In genomic region chr4:52015366-52015765, GRCh38 we compare ENCODE assay signal across 11 cellular contexts. TPM values are rescaled to one million over a fixed set of nuclear protein-coding genes. Genes with fewer than 3 reads are reported as not detected.
DNase-seq lines count a peak whose midpoint lies in the region; ATAC-seq, FAIRE-seq and TF ChIP-seq lines count a peak whose summit lies in the region.
"Had no signal": no experiment of that assay in that cellular context is flagged by ENCODE, and none has a peak within 500 bp of the region (broad histone marks: within the 10 kb centered on the region; RNA-seq: fewer than 3 reads in every experiment).

No MANE protein-coding gene starts in this region.

- H3K27ac ChIP-seq in GM23338 (ENCODE audit: low read depth), result no peak overlapping the region
- no peak overlapping the region for H3K27ac ChIP-seq in K562 (ENCODE audit: extremely low read depth, low read depth, low read length)
- peak overlapping the region; percentile 37 for H3K27ac ChIP-seq in muscle layer of duodenum (ENCODE audit: low read length)
- H3K27ac ChIP-seq in gastrocnemius medialis, result no peak overlapping the region
- H3K27ac ChIP-seq in colonic mucosa, result no peak overlapping the region
- H3K27ac ChIP-seq: breast epithelium, parathyroid adenoma had no signal

- no peak for TF ChIP-seq POLR2A in K562 (conservative IDR thresholded peaks at IDR 0.05)
- no peak for TF ChIP-seq POLR2A in gastrocnemius medialis (IDR thresholded peaks at IDR 0.05)

- H3K4me3 ChIP-seq in GM23338, result no peak overlapping the region
- H3K4me3 ChIP-seq in K562, result no peak overlapping the region
- H3K4me3 ChIP-seq in muscle layer of duodenum (ENCODE audit: low read depth in 1 of 2, low read length in 2 of 2), result no peak overlapping the region
- no peak overlapping the region for H3K4me3 ChIP-seq in gastrocnemius medialis
- H3K4me3 ChIP-seq in colonic mucosa, result no peak overlapping the region
- H3K4me3 ChIP-seq: breast epithelium had no signal

- H3K9me3 ChIP-seq in K562 (replicated peaks; ENCODE audit: control insufficient read depth, insufficient read depth, low read depth, low read length) (no peaks in the 10 kb centered on the region), muscle layer of duodenum (ENCODE audit: control insufficient read depth in 1 of 2, low read length in 2 of 2) (no peaks in the 10 kb centered on the region), gastrocnemius medialis (no peaks in the 10 kb centered on the region), colonic mucosa (no peaks in the 10 kb centered on the region)
- H3K9me3 ChIP-seq: breast epithelium had no signal

- WGBS in K562 (ENCODE audit: insufficient coverage, low coverage, missing lambda C conversion rate), result 0% methylated on average over 7 of the region's 7 CpGs

- H3K9me3 Mint-ChIP-seq in GM23338, result no peaks in the 10 kb centered on the region

- H3K9me2 ChIP-seq in GM23338 (ENCODE audit: insufficient read depth), result no peaks in the 10 kb centered on the region

- in situ Hi-C loops in K562 (cut with MboI), result no loop called here
- in situ Hi-C loops in gastrocnemius medialis (cut with MboI; ENCODE audit: low sequenced_read_pairs in 4 of 4), result loop anchor here in 2 of 4 donors (10.0 to 25.0 kb wide), 2 partner anchors 103 to 121 kb away; no protein-coding TSS in a partner anchor

- TF ChIP-seq CTCF in GM23338 (conservative IDR thresholded peaks at IDR 0.05; ENCODE audit: low read depth in 2 of 2) (peak; percentile 53 to 57), K562 (IDR thresholded peaks at IDR 0.05 in 2 of 3, conservative IDR thresholded peaks at IDR 0.05 in 1 of 3; ENCODE audit: insufficient read depth in 2 of 3, low read depth in 1 of 3, low read length in 3 of 3) (peak in 1 of 3 experiments; percentile 25; a peak in 1 of 6 replicates), gastrocnemius medialis (IDR thresholded peaks at IDR 0.05 in 4 of 5, conservative IDR thresholded peaks at IDR 0.05 in 1 of 5) (no peak), colonic mucosa (IDR thresholded peaks at IDR 0.05) (no peak)

- no peaks in the 10 kb centered on the region for H3K4me1 ChIP-seq in GM23338 (ENCODE audit: insufficient read depth)
- H3K4me1 ChIP-seq in K562 (replicated peaks in 1 of 2; ENCODE audit: control insufficient read depth in 2 of 2, insufficient read depth in 2 of 2, low read length in 2 of 2), result no peaks in the 10 kb centered on the region; a peak in 1 of 5 replicates
- H3K4me1 ChIP-seq in muscle layer of duodenum (ENCODE audit: control insufficient read depth in 1 of 2, insufficient read depth in 2 of 2, low read length in 2 of 2), result no peaks in the 10 kb centered on the region
- no peaks in the 10 kb centered on the region for H3K4me1 ChIP-seq in gastrocnemius medialis
- H3K4me1 ChIP-seq in colonic mucosa, result no peaks in the 10 kb centered on the region
- H3K4me1 ChIP-seq: breast epithelium, parathyroid adenoma had no signal

- intact Hi-C loops in K562 (cut with micrococcal nuclease), result no loop called here
- intact Hi-C loops in gastrocnemius medialis (cut with DNase I; ENCODE audit: low total_unique reads), result no loop called here
- intact Hi-C loops in colonic mucosa (cut with DNase I), result no loop called here

- H3K9ac ChIP-seq in K562 (ENCODE audit: insufficient read depth in 1 of 2, low read depth in 2 of 2, low read length in 2 of 2), result no peak overlapping the region
- no peak overlapping the region for H3K9ac ChIP-seq in colonic mucosa (ENCODE audit: low read depth in 2 of 2, low read length in 2 of 2)
- H3K9ac ChIP-seq: parathyroid adenoma had no signal

- TF ChIP-seq EP300 in K562 (IDR thresholded peaks at IDR 0.05; ENCODE audit: low read length), result no peak

- no peaks in the 10 kb centered on the region for H3K27me3 ChIP-seq in GM23338 (ENCODE audit: insufficient read depth)
- H3K27me3 ChIP-seq in K562 (ENCODE audit: control insufficient read depth in 2 of 2, insufficient read depth in 2 of 2, low read length in 2 of 2), result no peaks in the 10 kb centered on the region
- no peaks in the 10 kb centered on the region for H3K27me3 ChIP-seq in muscle layer of duodenum (ENCODE audit: low read depth, low read length)
- H3K27me3 ChIP-seq in gastrocnemius medialis, result no peaks in the 10 kb centered on the region
- H3K27me3 ChIP-seq in colonic mucosa, result no peaks in the 10 kb centered on the region
- H3K27me3 ChIP-seq: breast epithelium had no signal

- H3K27ac Mint-ChIP-seq in GM23338, result peak overlapping the region; percentile 56; the same call in 1 of the 2 replicates
- H3K27ac Mint-ChIP-seq: activated CD8-positive, alpha-beta memory T cell treated with anti-CD3 and anti-CD28 coated beads, Interleukin-2, amount 10 ng/mL, durations not matched to agents 7 days and 5 days had no signal

- no peaks in the 10 kb centered on the region for H3K9me1 ChIP-seq in K562 (ENCODE audit: control insufficient read depth, insufficient read depth, low read length)

- peak overlapping the region; percentile 61; the same call in 1 of the 2 replicates for H2AFZ ChIP-seq in GM23338
- no peak overlapping the region for H2AFZ ChIP-seq in K562 (ENCODE audit: low read depth, low read length)
- H2AFZ ChIP-seq: parathyroid adenoma had no signal

- POLR2A ChIA-PET in K562 (lab: Yijun Ruan, JAX), result no interaction called here

- H3K4me1 Mint-ChIP-seq in GM23338, result peaks cover 5% of the 10 kb centered on the region; the same call in 2 of the 3 replicates

- DNase-seq in GM23338 (ENCODE audit: low spot score) (peak; percentile 55), NCI-H524 treated with DMSO at 0.1 percent for 48 hours (lab: John Stamatoyannopoulos, UW) (peak; percentile 37), K562 (ENCODE audit: extremely low read depth in 1 of 4, low spot score in 3 of 4) (peak in 1 of 4 experiments; percentile 14), gastrocnemius medialis (no peak), colonic mucosa (no peak), HUDEP-2 (lab: John Stamatoyannopoulos, UW; ENCODE audit: unreplicated experiment in 76 of 76) (no peak), midbrain (lab: John Stamatoyannopoulos, UW) (no peak)
- DNase-seq: activated CD8-positive, alpha-beta memory T cell treated with anti-CD3 and anti-CD28 coated beads, Interleukin-2, amount 10 ng/mL, durations not matched to agents 7 days and 5 days had no signal

- no peaks in the 10 kb centered on the region for H3F3A ChIP-seq in GM23338 (replicated peaks; ENCODE audit: low read depth)

- H3K4me3 Mint-ChIP-seq in GM23338, result no peak overlapping the region
- H3K4me3 Mint-ChIP-seq: activated CD8-positive, alpha-beta memory T cell treated with anti-CD3 and anti-CD28 coated beads, Interleukin-2, amount 10 ng/mL, durations not matched to agents 7 days and 5 days had no signal

- ATAC-seq in GM23338 (peak; percentile 70), K562 (peak; percentile 59; the same call in 2 of the 3 replicates), gastrocnemius medialis (no peak)
- ATAC-seq: activated CD8-positive, alpha-beta memory T cell treated with anti-CD3 and anti-CD28 coated beads, Interleukin-2, amount 10 ng/mL, durations not matched to agents 7 days and 5 days had no signal

- no peaks in the 10 kb centered on the region for H3K79me2 ChIP-seq in GM23338 (replicated peaks; ENCODE audit: insufficient read depth)
- no peaks in the 10 kb centered on the region for H3K79me2 ChIP-seq in K562 (ENCODE audit: control insufficient read depth, insufficient read depth, low read length)
- H3K79me2 ChIP-seq: parathyroid adenoma had no signal

- no peak for FAIRE-seq in K562 (lab: Jason Lieb, UNC)

- H3K27me3 Mint-ChIP-seq in GM23338 (ENCODE audit: insufficient read depth, low read depth, poor library complexity), result no peaks in the 10 kb centered on the region
- H3K27me3 Mint-ChIP-seq: activated CD8-positive, alpha-beta memory T cell treated with anti-CD3 and anti-CD28 coated beads, Interleukin-2, amount 10 ng/mL, durations not matched to agents 7 days and 5 days had no signal

- TF ChIP-seq RAD21 in K562 (CRISPR knock-in tag; conservative IDR thresholded peaks at IDR 0.05 in 1 of 2, IDR thresholded peaks at IDR 0.05 in 1 of 2), result peak; percentile 18 to 29; a peak in 1 of 4 replicates

- CTCF ChIA-PET in K562 (lab: Yijun Ruan, JAX; ENCODE audit: low intra/inter-chr PET ratio), result interaction anchor here (1.7 kb wide), 1 partner anchor 184 kb away, joined by 9 read pairs; no protein-coding TSS in a partner anchor

- H4K20me1 ChIP-seq in GM23338 (replicated peaks; ENCODE audit: insufficient read depth) (no peaks in the 10 kb centered on the region), K562 (replicated peaks; ENCODE audit: control insufficient read depth, insufficient read depth, low read length) (no peaks in the 10 kb centered on the region)

- no TSS peak for BruUV-seq in K562 (replicated peaks; lab: Mats Ljungman, UMichigan)

- H3K4me2 ChIP-seq in GM23338, result no peak overlapping the region
- H3K4me2 ChIP-seq in K562 (ENCODE audit: insufficient read depth, low read length), result no peak overlapping the region

- H3K36me3 ChIP-seq in GM23338 (ENCODE audit: insufficient read depth), result no peaks in the 10 kb centered on the region
- no peaks in the 10 kb centered on the region for H3K36me3 ChIP-seq in K562 (ENCODE audit: control insufficient read depth, insufficient read depth, low read length)
- H3K36me3 ChIP-seq in muscle layer of duodenum (ENCODE audit: control insufficient read depth in 1 of 2, insufficient read depth in 2 of 2, low read length in 2 of 2), result peaks cover 0 to 7% of the 10 kb centered on the region in 2 donors
- H3K36me3 ChIP-seq in gastrocnemius medialis, result peaks cover 0 to 34% of the 10 kb centered on the region in 2 donors
- H3K36me3 ChIP-seq in colonic mucosa, result no peaks in the 10 kb centered on the region
- H3K36me3 ChIP-seq: breast epithelium had no signal

- no peaks in the 10 kb centered on the region for H3K36me3 Mint-ChIP-seq in GM23338 (ENCODE audit: low read depth)

RNA-seq across cellular contexts. Expression of gene LRRC66, which starts 4.8 kb away (rescaled TPM):
- 0.08 and 0.24 TPM in 2 replicates for total RNA-seq in GM23338 (2014; rRNA removed; shearing (Covaris generic))
- polyA plus RNA-seq in GM23338 (2016; fragmentation: Nextera tagmentation; extraction: Ambion mirVana) (0.09 TPM in 1 of 2 replicates, not detected in the other), K562 (2011; rRNA removed) (not detected in 2 replicates), K562 (2014; fragmentation: Illumina TruSeq; extraction: Trizol) (not detected in 2 replicates), K562 (2014; fragmentation: Nextera tagmentation; extraction: Ambion mirVana) (not detected), K562 (2014; rRNA removed) (not detected in 2 replicates)
- total RNA-seq in K562 (2011; cell fraction: chromatin; rRNA removed; ENCODE audit: low replicate concordance), result not detected in 2 replicates
- total RNA-seq in K562 (2011; cell fraction: nucleolus; rRNA removed), result not detected in 2 replicates
- not detected in 2 replicates for total RNA-seq in K562 (2011; cell fraction: nucleoplasm; rRNA removed)
- total RNA-seq in K562 (2014; rRNA removed) (not detected in 2 replicates), K562 (2014; rRNA removed; fragmentation: Illumina TruSeq; extraction: Trizol) (not detected in 2 replicates), K562 (2015; rRNA removed; fragmentation: Illumina TruSeq; extraction: Trizol) (not detected in 2 replicates), K562 (2021) (not detected in 2 replicates), gastrocnemius medialis (1 to 10 TPM in 2 of 4 donors, under 1 TPM in 2; 0.33 to 3.3 (median 1.1) TPM), colonic mucosa (1 to 10 TPM; 6.1 to 8.5 TPM)
- polyA plus RNA-seq in K562 (2011; cell fraction: cytosol; rRNA removed), result not detected in 2 replicates
- polyA plus RNA-seq in K562 (2011; cell fraction: nucleus; rRNA removed), result not detected in 2 replicates
- polyA plus RNA-seq in K562 (2012), result not detected in 2 replicates
- polyA minus RNA-seq in K562 (2011; rRNA and poly(A)+ RNA removed), result not detected in 2 replicates
- polyA minus RNA-seq in K562 (2011; cell fraction: cytosol; rRNA and poly(A)+ RNA removed), result not detected in 2 replicates
- polyA minus RNA-seq in K562 (2011; cell fraction: nucleus; rRNA and poly(A)+ RNA removed), result not detected in 2 replicates

RNA-seq across cellular contexts. Expression of gene SGCB, which starts 22.7 kb away (rescaled TPM):
- total RNA-seq in GM23338 (2014; rRNA removed; shearing (Covaris generic)), result 19.6 and 24.9 TPM in 2 replicates
- 10.8 and 11.8 TPM in 2 replicates for polyA plus RNA-seq in GM23338 (2016; fragmentation: Nextera tagmentation; extraction: Ambion mirVana)
- total RNA-seq in K562 (2011; cell fraction: chromatin; rRNA removed; ENCODE audit: low replicate concordance), result not detected in 2 replicates
- total RNA-seq in K562 (2011; cell fraction: nucleolus; rRNA removed), result not detected in 2 replicates
- 0.15 TPM in 1 of 2 replicates, not detected in the other for total RNA-seq in K562 (2011; cell fraction: nucleoplasm; rRNA removed)
- not detected in 2 replicates for total RNA-seq in K562 (2014; rRNA removed)
- 0.04 TPM in 1 of 2 replicates, not detected in the other for total RNA-seq in K562 (2014; rRNA removed; fragmentation: Illumina TruSeq; extraction: Trizol)
- total RNA-seq in K562 (2015; rRNA removed; fragmentation: Illumina TruSeq; extraction: Trizol), result not detected in 2 replicates
- total RNA-seq in K562 (2021), result 0.09 and 0.20 TPM in 2 replicates
- polyA plus RNA-seq in K562 (2011; rRNA removed), result 0.08 and 0.13 TPM in 2 replicates
- 0.01 and 0.12 TPM in 2 replicates for polyA plus RNA-seq in K562 (2011; cell fraction: cytosol; rRNA removed)
- polyA plus RNA-seq in K562 (2011; cell fraction: nucleus; rRNA removed), result not detected in 2 replicates
- polyA plus RNA-seq in K562 (2012), result 0.04 and 0.05 TPM in 2 replicates
- 0.08 and 0.09 TPM in 2 replicates for polyA plus RNA-seq in K562 (2014; fragmentation: Illumina TruSeq; extraction: Trizol)
- polyA plus RNA-seq in K562 (2014; fragmentation: Nextera tagmentation; extraction: Ambion mirVana), result under 1 TPM; 0.01 to 0.06 TPM
- 0.04 TPM in 1 of 2 replicates, not detected in the other for polyA plus RNA-seq in K562 (2014; rRNA removed)
- polyA minus RNA-seq in K562 (2011; rRNA and poly(A)+ RNA removed), result not detected in 2 replicates
- polyA minus RNA-seq in K562 (2011; cell fraction: cytosol; rRNA and poly(A)+ RNA removed), result not detected in 2 replicates
- polyA minus RNA-seq in K562 (2011; cell fraction: nucleus; rRNA and poly(A)+ RNA removed), result not detected in 2 replicates
- total RNA-seq in gastrocnemius medialis, result 10 to 100 TPM; 24.8 to 49.8 (median 39.8) TPM
- total RNA-seq in colonic mucosa, result 10 to 100 TPM; 23.7 to 35.4 TPM

RNA-seq across cellular contexts. Expression of gene SPATA18, which starts 35.7 kb away (rescaled TPM):
- total RNA-seq in GM23338 (2014; rRNA removed; shearing (Covaris generic)), result 2.5 and 4.2 TPM in 2 replicates
- polyA plus RNA-seq in GM23338 (2016; fragmentation: Nextera tagmentation; extraction: Ambion mirVana), result 1.3 and 1.5 TPM in 2 replicates
- total RNA-seq in K562 (2011; cell fraction: chromatin; rRNA removed; ENCODE audit: low replicate concordance), result not detected in 2 replicates
- not detected in 2 replicates for total RNA-seq in K562 (2011; cell fraction: nucleolus; rRNA removed)
- not detected in 2 replicates for total RNA-seq in K562 (2011; cell fraction: nucleoplasm; rRNA removed)
- not detected in 2 replicates for total RNA-seq in K562 (2014; rRNA removed)
- not detected in 2 replicates for total RNA-seq in K562 (2014; rRNA removed; fragmentation: Illumina TruSeq; extraction: Trizol)
- not detected in 2 replicates for total RNA-seq in K562 (2015; rRNA removed; fragmentation: Illumina TruSeq; extraction: Trizol)
- total RNA-seq in K562 (2021), result 0.09 TPM in 1 of 2 replicates, not detected in the other
- not detected in 2 replicates for polyA plus RNA-seq in K562 (2011; rRNA removed)
- polyA plus RNA-seq in K562 (2011; cell fraction: cytosol; rRNA removed), result not detected in 2 replicates
- not detected in 2 replicates for polyA plus RNA-seq in K562 (2011; cell fraction: nucleus; rRNA removed)
- polyA plus RNA-seq in K562 (2012), result not detected in 2 replicates
- polyA plus RNA-seq in K562 (2014; fragmentation: Illumina TruSeq; extraction: Trizol), result not detected in 2 replicates
- not detected for polyA plus RNA-seq in K562 (2014; fragmentation: Nextera tagmentation; extraction: Ambion mirVana)
- not detected in 2 replicates for polyA plus RNA-seq in K562 (2014; rRNA removed)
- not detected in 2 replicates for polyA minus RNA-seq in K562 (2011; rRNA and poly(A)+ RNA removed)
- not detected in 2 replicates for polyA minus RNA-seq in K562 (2011; cell fraction: cytosol; rRNA and poly(A)+ RNA removed)
- not detected in 2 replicates for polyA minus RNA-seq in K562 (2011; cell fraction: nucleus; rRNA and poly(A)+ RNA removed)
- total RNA-seq in gastrocnemius medialis, result 1 to 10 TPM in 3 of 4 donors, under 1 TPM in 1; 0.46 to 2.6 (median 1.5) TPM
- 10 to 100 TPM in 1 of 2 donors, 1 to 10 TPM in 1; 9.8 to 14.6 TPM for total RNA-seq in colonic mucosa

Comparison
In these comparisons a context has a peak if more than half of its experiments do, and no peak if none do; other contexts are left out.
1. ATAC-seq: peak in GM23338 (single experiment) and K562 (single experiment); none in gastrocnemius medialis (0 of 2).
2. DNase-seq: peak in GM23338 (single experiment) and NCI-H524 treated with DMSO at 0.1 percent for 48 hours (single experiment); none in gastrocnemius medialis (0 of 2), colonic mucosa (single experiment), HUDEP-2 (0 of 76) and midbrain (single experiment).
3. CTCF ChIP-seq: peak in GM23338 (2 of 2); none in gastrocnemius medialis (0 of 5) and colonic mucosa (single experiment).
4. RNA of gene SGCB, which starts 22.7 kb away (total RNA-seq): 24.8 to 49.8 TPM in gastrocnemius medialis, 23.7 to 35.4 TPM in colonic mucosa and 19.6 to 24.9 TPM in GM23338; 0.04 to 0.20 TPM in K562; every median in the first group is over 10 times any median in the second.